ENCODE assay signal across 1 cellular context in genomic region chr15:67862771-67863441, GRCh38.
TF ChIP-seq lines count a peak whose summit lies in the region.

No MANE protein-coding gene starts in this region.

TF ChIP-seq in SK-N-SH, 30 proteins besides CTCF, POLR2A, EP300 and RAD21 (continued from another document):
- no peak for TF ChIP-seq NRF1 (IDR thresholded peaks at IDR 0.05; ENCODE audit: low read depth, low read length)
- TF ChIP-seq FOXM1 (IDR thresholded peaks at IDR 0.05; ENCODE audit: low read depth) = no peak
- no peak for TF ChIP-seq ELF1 (IDR thresholded peaks at IDR 0.05)
- TF ChIP-seq IRF3 (IDR thresholded peaks at IDR 0.05; ENCODE audit: low read depth, low read length) = no peak
